22 cellular contexts compared by ENCODE assay signal in the genomic region with DNA sequence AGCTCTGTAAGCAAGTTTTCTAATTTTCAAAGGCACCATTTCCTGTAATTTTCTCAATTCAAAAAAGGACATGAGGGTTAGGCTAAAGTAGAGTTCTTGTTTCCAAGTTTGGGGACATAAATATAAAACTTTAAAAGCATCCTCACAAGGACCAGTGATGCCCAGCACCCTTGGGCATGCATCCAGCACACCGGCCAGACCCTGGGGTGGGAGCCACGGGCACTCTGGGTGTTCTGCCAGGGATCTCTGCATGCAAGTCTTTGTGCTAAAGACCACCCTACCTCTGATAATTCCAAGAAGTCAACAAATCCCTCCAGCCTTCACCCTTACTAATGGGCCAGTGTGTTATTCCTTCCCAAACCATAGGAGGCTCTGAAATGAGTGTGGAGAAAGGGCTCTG. TPM values are rescaled to one million over a fixed set of nuclear protein-coding genes. Genes with fewer than 3 reads are reported as not detected.
A peak's percentile ranks its signal among the peaks of the same experiment; 100 is the strongest.
DNase-seq lines count a peak whose midpoint lies in the region; ATAC-seq and TF ChIP-seq lines count a peak whose summit lies in the region.
"Had no signal": no experiment of that assay in that cellular context is flagged by ENCODE, and none has a peak within 500 bp of the region (broad histone marks: within the 10 kb centered on the region; RNA-seq: fewer than 3 reads in every experiment).

No MANE protein-coding gene starts in this region.

- H3K27ac Mint-ChIP-seq in CD4-positive, alpha-beta T cell: peak overlapping the region; percentile 30
- peak overlapping the region; percentile 66 for H3K27ac Mint-ChIP-seq in CD8-positive, alpha-beta T cell
- peak overlapping the region in 6 of 9 donors; percentile 32 to 88 (median 52) for H3K27ac Mint-ChIP-seq in naive thymus-derived CD4-positive, alpha-beta T cell
- H3K27ac Mint-ChIP-seq: CD4-positive, CD25-positive, alpha-beta regulatory T cell; IgD-negative memory B cell had no signal

- H3K36me3 ChIP-seq in CD8-positive, alpha-beta T cell (ENCODE audit: insufficient read depth, low read length): no peaks in the 10 kb centered on the region
- H3K36me3 ChIP-seq in naive thymus-derived CD4-positive, alpha-beta T cell (ENCODE audit: control insufficient read depth in 2 of 3, insufficient read depth in 3 of 3, low read length in 3 of 3): no peaks in the 10 kb centered on the region
- H3K36me3 ChIP-seq in psoas muscle (ENCODE audit: insufficient read depth in 1 of 2, low read depth in 1 of 2): peaks cover 0 to 31% of the 10 kb centered on the region in 2 donors

- H3K4me1 Mint-ChIP-seq in CD4-positive, alpha-beta T cell (ENCODE audit: low read depth): peaks cover 13% of the 10 kb centered on the region
- H3K4me1 Mint-ChIP-seq in CD8-positive, alpha-beta T cell (ENCODE audit: low read depth): peaks cover 10% of the 10 kb centered on the region
- H3K4me1 Mint-ChIP-seq in naive thymus-derived CD4-positive, alpha-beta T cell: peaks cover 4 to 33% (median 15%) of the 10 kb centered on the region in 7 donors
- H3K4me1 Mint-ChIP-seq: IgD-negative memory B cell had no signal

- H3K4me3 Mint-ChIP-seq in CD4-positive, alpha-beta T cell: no peak overlapping the region
- H3K4me3 Mint-ChIP-seq in CD8-positive, alpha-beta T cell: no peak overlapping the region
- H3K4me3 Mint-ChIP-seq in naive thymus-derived CD4-positive, alpha-beta T cell: no peak overlapping the region
- H3K4me3 Mint-ChIP-seq: CD4-positive, CD25-positive, alpha-beta regulatory T cell; IgD-negative memory B cell had no signal

- 75 to 93% (median 87%) methylated on average over 2 of the region's 2 CpGs for WGBS in psoas muscle, 3 donors

- no peak for DNase-seq in CD4-positive, alpha-beta T cell
- DNase-seq in CD8-positive, alpha-beta T cell: no peak
- DNase-seq in naive thymus-derived CD4-positive, alpha-beta T cell: no peak
- no peak for DNase-seq in NCI-H524 (lab: John Stamatoyannopoulos, UW)
- DNase-seq in stimulated activated CD4-positive, alpha-beta T cell treated with anti-CD3 and anti-CD28 coated beads, Interleukin-15, amount 100 ng/mL, for 24 hours: no peak
- DNase-seq in psoas muscle: no peak
- DNase-seq: Caco-2; CD4-positive, CD25-positive, alpha-beta regulatory T cell; DMS153; Karpas-422; MV-4-11; NCI-H1105 treated with DMSO at 0.1 percent for 48 hours; NCI-H2029 treated with DMSO at 0.1 percent for 48 hours; NCI-H2171; NCI-H345; NCI-H524 treated with DMSO at 0.1 percent for 48 hours; NCI-H82 had no signal

- H3K4me1 ChIP-seq in CD8-positive, alpha-beta T cell (ENCODE audit: insufficient read depth, low read length): peaks cover 8% of the 10 kb centered on the region
- H3K4me1 ChIP-seq in naive thymus-derived CD4-positive, alpha-beta T cell (ENCODE audit: control insufficient read depth in 2 of 2, insufficient read depth in 2 of 2, low read length in 2 of 2): no peaks in the 10 kb centered on the region
- peaks cover 24% of the 10 kb centered on the region for H3K4me1 ChIP-seq in psoas muscle
- H3K4me1 ChIP-seq: Caco-2, Peyer's patch, SJCRH30 had no signal

- CTCF ChIA-PET in CD4-positive, alpha-beta T cell (lab: Charles Lee): no interaction called here
- CTCF ChIA-PET in CD8-positive, alpha-beta T cell (lab: Charles Lee): interaction anchor here (1.4 to 2.8 kb wide), 2 partner anchors 11 to 48 kb away, joined by 6 to 10 read pairs; no protein-coding TSS in a partner anchor
- CTCF ChIA-PET in naive thymus-derived CD4-positive, alpha-beta T cell (lab: Charles Lee): interaction anchor here (1.4 kb wide), 1 partner anchor 11 kb away, joined by 3 read pairs; no protein-coding TSS in a partner anchor

- no peak overlapping the region for H3K27ac ChIP-seq in CD4-positive, alpha-beta T cell (ENCODE audit: low read depth, low read length)
- H3K27ac ChIP-seq in CD8-positive, alpha-beta T cell (ENCODE audit: low read depth, low read length): no peak overlapping the region
- H3K27ac ChIP-seq in cingulate gyrus (ENCODE audit: low read depth, low read length) (peak overlapping the region; percentile 87), psoas muscle (no peak overlapping the region)
- H3K27ac ChIP-seq in naive thymus-derived CD4-positive, alpha-beta T cell (ENCODE audit: low read depth, low read length): peak overlapping the region; percentile 1
- H3K27ac ChIP-seq: Peyer's patch, SJCRH30 had no signal

- H3K4me3 ChIP-seq in CD8-positive, alpha-beta T cell (ENCODE audit: low read depth, low read length): no peak overlapping the region
- H3K4me3 ChIP-seq in naive thymus-derived CD4-positive, alpha-beta T cell (ENCODE audit: low read length): no peak overlapping the region
- no peak overlapping the region for H3K4me3 ChIP-seq in psoas muscle
- H3K4me3 ChIP-seq: Peyer's patch, SJCRH30 had no signal

- H3K27me3 Mint-ChIP-seq in CD4-positive, alpha-beta T cell: no peaks in the 10 kb centered on the region
- H3K27me3 Mint-ChIP-seq in CD8-positive, alpha-beta T cell (ENCODE audit: low read depth): no peaks in the 10 kb centered on the region
- no peaks in the 10 kb centered on the region for H3K27me3 Mint-ChIP-seq in naive thymus-derived CD4-positive, alpha-beta T cell
- H3K27me3 Mint-ChIP-seq: IgD-negative memory B cell had no signal

- intact Hi-C loops in CD4-positive, alpha-beta T cell (cut with DNase I, micrococcal nuclease): no loop called here
- intact Hi-C loops in CD8-positive, alpha-beta T cell (cut with DNase I, micrococcal nuclease): no loop called here
- intact Hi-C loops in naive thymus-derived CD4-positive, alpha-beta T cell (cut with micrococcal nuclease): no loop called here
- intact Hi-C loops in psoas muscle (cut with DNase I): loop anchor here in 1 of 2 donors (5.0 kb wide), 1 partner anchor 43 kb away; no protein-coding TSS in a partner anchor

- POLR2A ChIA-PET in CD4-positive, alpha-beta T cell (lab: Charles Lee): no interaction called here
- POLR2A ChIA-PET in CD8-positive, alpha-beta T cell (lab: Charles Lee): no interaction called here
- POLR2A ChIA-PET in naive thymus-derived CD4-positive, alpha-beta T cell (lab: Charles Lee): no interaction called here

- H3K9me3 Mint-ChIP-seq in CD4-positive, alpha-beta T cell: no peaks in the 10 kb centered on the region
- no peaks in the 10 kb centered on the region for H3K9me3 Mint-ChIP-seq in CD8-positive, alpha-beta T cell
- no peaks in the 10 kb centered on the region for H3K9me3 Mint-ChIP-seq in naive thymus-derived CD4-positive, alpha-beta T cell
- H3K9me3 Mint-ChIP-seq: CD4-positive, CD25-positive, alpha-beta regulatory T cell; IgD-negative memory B cell had no signal

- TF ChIP-seq CTCF in CD4-positive, alpha-beta T cell (IDR thresholded peaks at IDR 0.05): no peak
- no peak for TF ChIP-seq CTCF in CD8-positive, alpha-beta T cell (IDR thresholded peaks at IDR 0.05)
- TF ChIP-seq CTCF in psoas muscle (IDR thresholded peaks at IDR 0.05): no peak

- H3K9me3 ChIP-seq in CD4-positive, alpha-beta T cell (ENCODE audit: control insufficient read depth, low read length): no peaks in the 10 kb centered on the region
- H3K9me3 ChIP-seq in CD8-positive, alpha-beta T cell (ENCODE audit: low read length): no peaks in the 10 kb centered on the region
- H3K9me3 ChIP-seq in naive thymus-derived CD4-positive, alpha-beta T cell (ENCODE audit: control insufficient read depth in 2 of 3, low read length in 3 of 3): no peaks in the 10 kb centered on the region
- peaks cover 7% of the 10 kb centered on the region for H3K9me3 ChIP-seq in psoas muscle
- H3K9me3 ChIP-seq: Caco-2, Peyer's patch, SJCRH30 had no signal

- H3K36me3 Mint-ChIP-seq in CD4-positive, alpha-beta T cell (ENCODE audit: low read depth): no peaks in the 10 kb centered on the region
- peaks cover 2% of the 10 kb centered on the region for H3K36me3 Mint-ChIP-seq in CD8-positive, alpha-beta T cell
- peaks cover 0 to 8% (median 0%) of the 10 kb centered on the region in 5 donors for H3K36me3 Mint-ChIP-seq in naive thymus-derived CD4-positive, alpha-beta T cell

- no peaks in the 10 kb centered on the region for H3K27me3 ChIP-seq in CD4-positive, alpha-beta T cell (ENCODE audit: control insufficient read depth, insufficient read depth, low read length)
- no peaks in the 10 kb centered on the region for H3K27me3 ChIP-seq in CD8-positive, alpha-beta T cell (ENCODE audit: insufficient read depth, low read length)
- no peaks in the 10 kb centered on the region for H3K27me3 ChIP-seq in naive thymus-derived CD4-positive, alpha-beta T cell (ENCODE audit: control insufficient read depth in 2 of 2, insufficient read depth in 2 of 2, low read length in 2 of 2)
- no peaks in the 10 kb centered on the region for H3K27me3 ChIP-seq in psoas muscle (ENCODE audit: insufficient read depth in 3 of 3, low read length in 2 of 3)
- H3K27me3 ChIP-seq: Peyer's patch, SJCRH30 had no signal

- no peak for ATAC-seq in CD4-positive, alpha-beta T cell (ENCODE audit: poor library complexity)
- no peak for ATAC-seq in CD8-positive, alpha-beta T cell
- no peak for ATAC-seq in naive thymus-derived CD4-positive, alpha-beta T cell
- ATAC-seq in HG03039 (IDR thresholded peaks at IDR 0.05; ENCODE audit: unreplicated experiment): no peak
- ATAC-seq in psoas muscle: no peak

RNA-seq across cellular contexts. Expression of gene PLCG1, which starts 46.5 kb away (rescaled TPM):
- total RNA-seq in CD4-positive, alpha-beta T cell: 100 to 1,000 TPM; 387 to 404 TPM
- 100 to 1,000 TPM; 335 to 366 TPM for total RNA-seq in CD8-positive, alpha-beta T cell
- 100 to 1,000 TPM; 343 to 559 (median 418) TPM for total RNA-seq in naive thymus-derived CD4-positive, alpha-beta T cell
- 100 to 1,000 TPM in 1 of 2 donors, 10 to 100 TPM in 1; 36.9 to 105 TPM for polyA plus RNA-seq in naive thymus-derived CD4-positive, alpha-beta T cell
- total RNA-seq in psoas muscle: 10 to 100 TPM; 21.7 to 43.1 (median 28.0) TPM
- 10 to 100 TPM; 16.0 to 26.0 (median 19.7) TPM for polyA plus RNA-seq in psoas muscle

Comparison
In these comparisons a context has a peak if more than half of its experiments do, and no peak if none do; other contexts are left out.
1. H3K27ac ChIP-seq: peak in cingulate gyrus (single experiment) and naive thymus-derived CD4-positive, alpha-beta T cell (single experiment); none in CD4-positive, alpha-beta T cell (single experiment), CD8-positive, alpha-beta T cell (single experiment) and psoas muscle (single experiment).
2. RNA of gene PLCG1, which starts 46.5 kb away (total RNA-seq): 343 to 559 TPM in naive thymus-derived CD4-positive, alpha-beta T cell, 387 to 404 TPM in CD4-positive, alpha-beta T cell and 335 to 366 TPM in CD8-positive, alpha-beta T cell; 21.7 to 43.1 TPM in psoas muscle; every median in the first group is over 4 times any median in the second.
3. Peak in every context shown above with its lines, with median percentiles within 50 percentile points of each other: H3K27ac Mint-ChIP-seq.